8 cellular contexts compared by ENCODE assay signal in the genomic region with DNA sequence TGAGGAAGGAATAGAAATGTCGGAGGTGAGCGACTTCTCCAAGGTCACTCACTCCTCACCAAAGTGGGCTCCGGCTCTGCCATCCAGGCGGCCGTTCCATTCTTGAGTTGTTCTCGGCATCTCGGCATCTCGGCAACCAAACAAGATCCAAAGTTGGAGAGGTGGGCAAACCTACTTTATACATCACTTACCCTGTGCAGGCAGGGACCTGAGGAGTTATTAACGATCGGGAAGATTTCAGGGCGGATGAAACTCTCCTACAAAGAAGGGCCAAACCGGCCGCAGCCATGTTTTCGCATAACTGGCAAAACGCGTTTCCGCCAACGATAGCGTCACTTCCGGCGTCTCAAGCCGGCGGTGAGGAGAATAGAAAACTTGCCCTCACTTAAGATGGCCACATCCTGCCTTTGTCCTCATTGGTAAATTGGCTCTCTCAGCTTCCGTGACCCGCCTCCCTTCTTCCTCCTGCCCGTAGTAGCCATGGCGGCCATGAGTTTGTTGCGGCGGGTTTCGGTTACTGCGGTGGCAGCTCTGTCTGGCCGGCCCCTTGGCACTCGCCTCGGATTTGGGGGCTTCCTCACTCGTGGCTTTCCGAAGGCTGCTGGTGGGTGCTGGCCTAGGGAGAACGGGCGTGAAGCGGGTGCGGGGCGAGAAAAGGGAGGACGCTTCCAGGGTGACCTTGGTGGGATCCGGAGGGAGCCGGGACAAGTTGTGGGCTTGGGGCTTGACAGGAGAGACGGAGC. TPM values are rescaled to one million over a fixed set of nuclear protein-coding genes. Genes with fewer than 3 reads are reported as not detected.
DNase-seq lines count a peak whose midpoint lies in the region; ATAC-seq lines count a peak whose summit lies in the region.

A gene (minus strand): TSS at position 303 of the 743 bp plus-strand sequence. CDS start 14 bp downstream, at position 289.
A gene (plus strand): TSS at position 459 of the 743 bp plus-strand sequence. CDS start 22 bp downstream, at position 481.

- peak within 1 kb of the TSS; percentile 96 to 100 for H3K27ac Mint-ChIP-seq in activated naive CD4-positive, alpha-beta T cell treated with anti-CD3 and anti-CD28 coated beads, Interleukin-2, amount 50 U/mL, for 72 hours

- DNase-seq in NCI-H1092 treated with DMSO at 0.1 percent for 48 hours (lab: John Stamatoyannopoulos, UW) (peak; percentile 97), SKM-1 (lab: John Stamatoyannopoulos, UW; ENCODE audit: unreplicated experiment) (peak; percentile 91), glomerular endothelial cell (ENCODE audit: extremely low read depth, low read depth, low spot score) (peak; percentile 89), occipital lobe (lab: John Stamatoyannopoulos, UW) (peak; percentile 93)
- DNase-seq in activated naive CD4-positive, alpha-beta T cell treated with anti-CD3 and anti-CD28 coated beads, Interleukin-2, amount 50 U/mL, for 72 hours (ENCODE audit: low spot score in 2 of 2) = peak; percentile 82 to 92

- H3K9me3 Mint-ChIP-seq in activated naive CD4-positive, alpha-beta T cell treated with anti-CD3 and anti-CD28 coated beads, Interleukin-2, amount 50 U/mL, for 72 hours = no peaks in the 10 kb centered on the region

- peak within 1 kb of the TSS; percentile 50 for H3K27ac ChIP-seq in temporal lobe (ENCODE audit: low read depth, low read length)

- H3K36me3 Mint-ChIP-seq in activated naive CD4-positive, alpha-beta T cell treated with anti-CD3 and anti-CD28 coated beads, Interleukin-2, amount 50 U/mL, for 72 hours = peaks cover 13 to 28% of the 10 kb centered on the region in 2 donors

- H3K4me3 ChIP-seq in GM08714 (ENCODE audit: low read length) = peak within 1 kb of the TSS; percentile 87

- ATAC-seq in HG02610 (IDR thresholded peaks at IDR 0.05; ENCODE audit: unreplicated experiment) = peak; percentile 95
- peak; percentile 92 to 98 for ATAC-seq in activated naive CD4-positive, alpha-beta T cell treated with anti-CD3 and anti-CD28 coated beads, Interleukin-2, amount 50 U/mL, for 72 hours

RNA-seq across cellular contexts. Expression of the first gene that starts in this region (rescaled TPM):
- total RNA-seq in activated naive CD4-positive, alpha-beta T cell treated with anti-CD3 and anti-CD28 coated beads, Interleukin-2, amount 50 U/mL, for 72 hours = 10 to 100 TPM; 45.6 to 62.7 TPM
- total RNA-seq in glomerular endothelial cell (28.1 and 33.9 TPM in 2 replicates), occipital lobe (29.5 TPM), temporal lobe (22.4 TPM)

RNA-seq across cellular contexts. Expression of the second gene that starts in this region (rescaled TPM):
- 100 to 1,000 TPM; 104 to 145 TPM for total RNA-seq in activated naive CD4-positive, alpha-beta T cell treated with anti-CD3 and anti-CD28 coated beads, Interleukin-2, amount 50 U/mL, for 72 hours
- 79.6 and 119 TPM in 2 replicates for total RNA-seq in glomerular endothelial cell
- total RNA-seq in occipital lobe = 135 TPM
- total RNA-seq in temporal lobe = 107 TPM

Comparison
In these comparisons a context has a peak if more than half of its experiments do, and no peak if none do; other contexts are left out.
1. Peak in every context shown above with its lines: DNase-seq, ATAC-seq, H3K4me3 ChIP-seq and H3K27ac ChIP-seq.